In the genomic region with DNA sequence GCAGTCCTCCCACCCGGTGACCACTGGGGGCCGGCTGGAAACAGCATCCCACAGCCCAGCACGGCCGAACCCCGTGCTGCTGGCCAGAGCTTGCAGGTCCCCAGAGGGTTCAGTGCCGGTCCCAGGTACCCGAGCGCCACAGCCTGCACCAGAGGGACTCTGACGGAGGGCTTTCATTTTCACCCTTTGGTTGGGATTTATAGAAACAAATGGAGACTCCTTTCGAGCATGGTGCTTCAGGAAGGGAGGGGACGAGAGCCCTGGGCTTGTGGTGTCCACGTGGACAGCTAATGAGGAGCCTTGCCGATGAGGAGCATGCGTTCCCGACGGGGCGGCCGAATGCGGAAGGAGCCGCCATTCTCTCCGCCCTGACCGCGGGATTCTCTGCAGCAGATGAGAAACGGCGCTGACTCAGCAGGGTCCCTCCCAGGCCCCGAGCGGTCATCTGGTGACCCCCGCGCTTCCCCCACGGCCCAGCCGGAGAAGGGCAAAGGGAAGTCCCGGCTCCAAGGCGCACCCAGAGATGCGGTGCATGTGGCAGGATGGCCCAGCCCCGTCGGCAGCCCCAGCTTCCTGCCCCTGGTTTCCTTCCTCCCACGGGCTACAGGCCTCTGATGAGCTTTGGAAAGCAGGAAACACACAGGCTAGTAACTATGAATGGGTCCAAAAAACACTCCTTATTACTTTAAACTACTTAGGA, we compare ENCODE assay signal across 9 cellular contexts. TPM values are rescaled to one million over a fixed set of nuclear protein-coding genes. Genes with fewer than 3 reads are reported as not detected.
DNase-seq lines count a peak whose midpoint lies in the region; ATAC-seq and TF ChIP-seq lines count a peak whose summit lies in the region.
"Had no signal": no experiment of that assay in that cellular context is flagged by ENCODE, and none has a peak within 500 bp of the region (broad histone marks: within the 10 kb centered on the region; RNA-seq: fewer than 3 reads in every experiment).

No MANE protein-coding gene starts in this region.

- no peaks in the 10 kb centered on the region for H4K20me1 ChIP-seq in H9 (ENCODE audit: control insufficient read depth, insufficient read depth, insufficient read length)

- WGBS in H9 (ENCODE audit: extremely low coverage, insufficient read length, low lambda C conversion rate): no CpG with 5 or more reads among the region's 37 CpGs
- WGBS in neuronal stem cell (ENCODE audit: extremely low coverage in 2 of 2, insufficient read length in 2 of 2, insufficient replicate concordance in 1 of 2), 2 donors: no CpG with 5 or more reads among the region's 37 CpGs
- 13% methylated on average over 37 of the region's 37 CpGs for WGBS in thymus

- H3K4me3 ChIP-seq in neuronal stem cell (ENCODE audit: low read length in 2 of 2): no peak overlapping the region
- H3K4me3 ChIP-seq in thymus (ENCODE audit: low read length): peak overlapping the region; percentile 28

- H3K36me3 ChIP-seq in neuronal stem cell (replicated peaks in 1 of 2; ENCODE audit: control insufficient read depth in 2 of 2, insufficient read depth in 2 of 2, low read length in 2 of 2) (peaks cover 12 to 52% of the 10 kb centered on the region in 2 donors), thymus (ENCODE audit: control insufficient read depth, insufficient read depth) (peaks cover 70% of the 10 kb centered on the region)

- H3K27me3 ChIP-seq in H9 (ENCODE audit: insufficient read depth, low read length) (no peaks in the 10 kb centered on the region), neuronal stem cell (ENCODE audit: control insufficient read depth in 3 of 3, insufficient read depth in 3 of 3, low read depth in 1 of 3, low read length in 3 of 3) (no peaks in the 10 kb centered on the region), thymus (ENCODE audit: control insufficient read depth, insufficient read depth) (no peaks in the 10 kb centered on the region)

- no peak overlapping the region for H3T11ph ChIP-seq in H9 (ENCODE audit: low read length)

- peaks cover 3% of the 10 kb centered on the region; the same call in 1 of the 2 replicates for H3K79me2 ChIP-seq in H9 (ENCODE audit: insufficient read depth, low read length)

- no peak overlapping the region for H3K4me2 ChIP-seq in H9 (ENCODE audit: insufficient read depth, insufficient read length, low read length)
- no peak overlapping the region for H3K4me2 ChIP-seq in neuronal stem cell (ENCODE audit: insufficient read depth, low read length, poor library complexity, severe bottlenecking)

- H3K27ac Mint-ChIP-seq in H9 (peak overlapping the region in 2 of 3 experiments; percentile 31 to 39; a peak in 1 of 7 replicates), endothelial cell (ENCODE audit: unreplicated experiment) (peak overlapping the region; percentile 96)
- peak overlapping the region; percentile 91 for H3K27ac Mint-ChIP-seq in activated CD4-positive, alpha-beta memory T cell treated with anti-CD3 and anti-CD28 coated beads for 36 hours

- intact Hi-C loops in activated CD4-positive, alpha-beta memory T cell treated with anti-CD3 and anti-CD28 coated beads for 36 hours (cut with micrococcal nuclease): no loop called here

- no peak overlapping the region for H3K56ac ChIP-seq in H9 (ENCODE audit: insufficient read length, low read depth, low read length)

- no peak overlapping the region for H4K8ac ChIP-seq in H9 (replicated peaks; ENCODE audit: insufficient read length, low read depth, low read length)
- H4K8ac ChIP-seq in neuronal stem cell (ENCODE audit: low read depth, low read length): no peak overlapping the region

- H3K36me3 Mint-ChIP-seq in H9 (ENCODE audit: insufficient read depth in 1 of 3, low read depth in 3 of 3) (peaks cover 5 to 31% (median 8%) of the 10 kb centered on the region in 3 experiments; a peak in 6 of 7 replicates), endothelial cell (ENCODE audit: low read depth, unreplicated experiment) (peaks cover 1% of the 10 kb centered on the region)
- H3K36me3 Mint-ChIP-seq in activated CD4-positive, alpha-beta memory T cell treated with anti-CD3 and anti-CD28 coated beads for 36 hours: peaks cover 25% of the 10 kb centered on the region

- H4K5ac ChIP-seq in H9 (ENCODE audit: insufficient read length, low read depth, low read length): no peak overlapping the region

- H3K14ac ChIP-seq in H9 (ENCODE audit: insufficient read depth, low read length) (no peak overlapping the region), neuronal stem cell (ENCODE audit: low read length) (peak overlapping the region; percentile 42)

- H3K4me1 Mint-ChIP-seq in H9 (peaks cover 2 to 7% of the 10 kb centered on the region in 2 experiments; a peak in 3 of 4 replicates), endothelial cell (ENCODE audit: unreplicated experiment) (peaks cover 41% of the 10 kb centered on the region)
- peaks cover 43% of the 10 kb centered on the region for H3K4me1 Mint-ChIP-seq in activated CD4-positive, alpha-beta memory T cell treated with anti-CD3 and anti-CD28 coated beads for 36 hours (ENCODE audit: low read depth)

- POLR2A ChIA-PET in activated CD4-positive, alpha-beta memory T cell treated with anti-CD3 and anti-CD28 coated beads for 36 hours (lab: Charles Lee): interaction anchor here (0.8 to 1.0 kb wide), 2 partner anchors 10 to 200 kb away, joined by 3 to 4 read pairs; a partner anchor contains a TSS

- H3K23me2 ChIP-seq in H9 (ENCODE audit: insufficient read length, low read depth, low read length, poor library complexity, severe bottlenecking): no peaks in the 10 kb centered on the region

- H3K9me3 Mint-ChIP-seq in H9 (no peaks in the 10 kb centered on the region), endothelial cell (ENCODE audit: unreplicated experiment) (no peaks in the 10 kb centered on the region)
- H3K9me3 Mint-ChIP-seq in activated CD4-positive, alpha-beta memory T cell treated with anti-CD3 and anti-CD28 coated beads for 36 hours: no peaks in the 10 kb centered on the region

- CTCF ChIA-PET in activated CD4-positive, alpha-beta memory T cell treated with anti-CD3 and anti-CD28 coated beads for 36 hours (lab: Charles Lee): interaction anchor here (0.7 to 1.1 kb wide), 3 partner anchors 8 to 200 kb away, joined by 3 to 7 read pairs (median 3); a partner anchor contains a TSS

- H3K4ac ChIP-seq in H9 (ENCODE audit: low read depth, low read length) (no peak overlapping the region), neuronal stem cell (ENCODE audit: low read length) (no peak overlapping the region)

- H3K9ac ChIP-seq in H9 (ENCODE audit: extremely low read depth, insufficient read length, low read length): no peak overlapping the region
- no peak overlapping the region for H3K9ac ChIP-seq in neuronal stem cell (ENCODE audit: low read depth, low read length, poor library complexity)

- no peak overlapping the region for H2BK15ac ChIP-seq in H9 (ENCODE audit: low read depth, low read length)
- H2BK15ac ChIP-seq in neuronal stem cell (ENCODE audit: low read length): no peak overlapping the region

- no peaks in the 10 kb centered on the region for H3K27me3 Mint-ChIP-seq in H9 (ENCODE audit: low read depth)
- H3K27me3 Mint-ChIP-seq in activated CD4-positive, alpha-beta memory T cell treated with anti-CD3 and anti-CD28 coated beads for 36 hours: no peaks in the 10 kb centered on the region
- peaks cover 6% of the 10 kb centered on the region for H3K27me3 Mint-ChIP-seq in endothelial cell (ENCODE audit: unreplicated experiment)

- DNase-seq in H9 (no peak), endothelial cell (ENCODE audit: low spot score) (peak; percentile 71), neuronal stem cell (ENCODE audit: low spot score) (no peak), NCI-H526 (lab: John Stamatoyannopoulos, UW) (no peak), NCI-H345 treated with DMSO at 0.1 percent for 48 hours (lab: John Stamatoyannopoulos, UW; ENCODE audit: unreplicated experiment) (no peak)
- DNase-seq in activated CD4-positive, alpha-beta memory T cell treated with anti-CD3 and anti-CD28 coated beads for 36 hours: peak; percentile 79

- TF ChIP-seq CTCF in H9 (conservative IDR thresholded peaks at IDR 0.05) (no peak), endothelial cell (IDR thresholded peaks at IDR 0.05; ENCODE audit: unreplicated experiment) (no peak)

- no peak overlapping the region for H3K4me3 Mint-ChIP-seq in H9
- H3K4me3 Mint-ChIP-seq in activated CD4-positive, alpha-beta memory T cell treated with anti-CD3 and anti-CD28 coated beads for 36 hours: peak overlapping the region; percentile 84
- no peak overlapping the region for H3K4me3 Mint-ChIP-seq in endothelial cell (ENCODE audit: unreplicated experiment)

- no peak overlapping the region for H2BK120ac ChIP-seq in H9 (ENCODE audit: low read depth, low read length, poor library complexity, severe bottlenecking)
- no peak overlapping the region for H2BK120ac ChIP-seq in neuronal stem cell (ENCODE audit: low read depth, low read length)

- no peaks in the 10 kb centered on the region for H3K9me3 ChIP-seq in H9 (ENCODE audit: control insufficient read depth, low read depth, low read length)
- peaks cover 0 to 2% of the 10 kb centered on the region in 2 donors for H3K9me3 ChIP-seq in neuronal stem cell (replicated peaks in 1 of 2; ENCODE audit: control insufficient read depth in 2 of 2, insufficient read depth in 1 of 2, low read depth in 1 of 2, low read length in 2 of 2)
- H3K9me3 ChIP-seq in thymus (ENCODE audit: control insufficient read depth): no peaks in the 10 kb centered on the region

- no peak overlapping the region for H3K27ac ChIP-seq in H9 (ENCODE audit: insufficient read length, low read depth, low read length)
- H3K27ac ChIP-seq in neuronal stem cell (replicated peaks; ENCODE audit: low read length): no peak overlapping the region
- peak overlapping the region; percentile 11 for H3K27ac ChIP-seq in thymus (ENCODE audit: low read depth)
- H3K27ac ChIP-seq: VCaP had no signal

- H3K79me1 ChIP-seq in H9 (ENCODE audit: insufficient read depth, low read depth, low read length, poor library complexity, severe bottlenecking): peaks cover 3% of the 10 kb centered on the region
- peaks cover 13% of the 10 kb centered on the region for H3K79me1 ChIP-seq in neuronal stem cell (ENCODE audit: low read depth, low read length)

- H3K4me1 ChIP-seq in H9 (ENCODE audit: insufficient read depth, low read length) (no peaks in the 10 kb centered on the region), neuronal stem cell (ENCODE audit: control insufficient read depth in 2 of 2, insufficient read depth in 1 of 2, low read depth in 1 of 2, low read length in 2 of 2) (peaks cover 6 to 11% of the 10 kb centered on the region in 2 donors), thymus (ENCODE audit: control insufficient read depth, insufficient read depth, low read length) (peaks cover 10% of the 10 kb centered on the region)

- H4K91ac ChIP-seq in H9 (ENCODE audit: insufficient read length, low read depth, low read length) (no peak overlapping the region), neuronal stem cell (ENCODE audit: low read depth, low read length, poor library complexity) (no peak overlapping the region)

- H2BK5ac ChIP-seq in H9 (ENCODE audit: insufficient read length, low read length) (no peak overlapping the region), neuronal stem cell (ENCODE audit: low read length) (no peak overlapping the region)

- no peak overlapping the region for H2BK20ac ChIP-seq in H9 (ENCODE audit: low read depth, low read length, poor library complexity, severe bottlenecking)

- no peak for ATAC-seq in GM19351 (IDR thresholded peaks at IDR 0.05; ENCODE audit: unreplicated experiment)

- H3K23ac ChIP-seq in H9 (ENCODE audit: insufficient read length, low read depth, low read length) (no peak overlapping the region), neuronal stem cell (ENCODE audit: low read depth, low read length, poor library complexity) (no peak overlapping the region)

- no peak overlapping the region for H2AFZ ChIP-seq in H9 (ENCODE audit: low read length)
- no peak overlapping the region for H2AFZ ChIP-seq in neuronal stem cell (ENCODE audit: low read length)

- no peak overlapping the region for H3K18ac ChIP-seq in H9 (ENCODE audit: insufficient read length, low read depth, low read length)
- no peak overlapping the region for H3K18ac ChIP-seq in neuronal stem cell (ENCODE audit: low read length)

- H2AK5ac ChIP-seq in H9 (ENCODE audit: insufficient read length, low read length): no peak overlapping the region
- no peak overlapping the region for H2AK5ac ChIP-seq in neuronal stem cell (ENCODE audit: low read depth, low read length)

- no peak overlapping the region for H2BK12ac ChIP-seq in H9 (ENCODE audit: insufficient read length, low read depth, low read length)
- H2BK12ac ChIP-seq in neuronal stem cell (ENCODE audit: low read length): no peak overlapping the region

RNA-seq across cellular contexts. Expression of a gene that starts 9.8 kb away (rescaled TPM):
- total RNA-seq in H9 (2021) (43.2 and 43.8 TPM in 2 replicates), endothelial cell (ENCODE audit: unreplicated experiment) (57.2 TPM)
- total RNA-seq in activated CD4-positive, alpha-beta memory T cell treated with anti-CD3 and anti-CD28 coated beads for 36 hours: 10 to 100 TPM; 60.7 to 60.9 TPM
- polyA plus RNA-seq in neuronal stem cell (2013, experiment 1 of 2): 7.2 TPM
- polyA plus RNA-seq in neuronal stem cell (2013, experiment 2 of 2): 7.3 TPM
- polyA plus RNA-seq in thymus: 63.6 TPM

RNA-seq across cellular contexts. Expression of a gene that starts 46.2 kb away (rescaled TPM):
- total RNA-seq in H9 (2021) (53.1 and 60.1 TPM in 2 replicates), endothelial cell (ENCODE audit: unreplicated experiment) (31.2 TPM)
- 10 to 100 TPM; 49.8 to 55.9 TPM for total RNA-seq in activated CD4-positive, alpha-beta memory T cell treated with anti-CD3 and anti-CD28 coated beads for 36 hours
- polyA plus RNA-seq in neuronal stem cell (2013, experiment 1 of 2): 79.2 TPM
- polyA plus RNA-seq in neuronal stem cell (2013, experiment 2 of 2): 73.1 TPM
- 47.1 TPM for polyA plus RNA-seq in thymus

RNA-seq across cellular contexts. Expression of a gene that starts 46.5 kb away (rescaled TPM):
- 36.2 and 38.8 TPM in 2 replicates for total RNA-seq in H9 (2021)
- total RNA-seq in activated CD4-positive, alpha-beta memory T cell treated with anti-CD3 and anti-CD28 coated beads for 36 hours: 10 to 100 TPM; 20.0 to 24.6 TPM
- 43.8 TPM for total RNA-seq in endothelial cell (ENCODE audit: unreplicated experiment)
- polyA plus RNA-seq in neuronal stem cell (2013, experiment 1 of 2): 14.7 TPM
- polyA plus RNA-seq in neuronal stem cell (2013, experiment 2 of 2): 14.2 TPM
- polyA plus RNA-seq in thymus: 85.3 TPM

Comparison
In these comparisons a context has a peak if more than half of its experiments do, and no peak if none do; other contexts are left out.
1. DNase-seq: peak in activated CD4-positive, alpha-beta memory T cell treated with anti-CD3 and anti-CD28 coated beads for 36 hours (single experiment) and endothelial cell (single experiment); none in H9 (single experiment), neuronal stem cell (single experiment), NCI-H526 (0 of 2) and NCI-H345 treated with DMSO at 0.1 percent for 48 hours (single experiment).
2. H3K27ac Mint-ChIP-seq: peak in every context shown above with its lines; median percentile 96 in endothelial cell; 91 in activated CD4-positive, alpha-beta memory T cell treated with anti-CD3 and anti-CD28 coated beads for 36 hours; 35 in H9.